8 cellular contexts compared by ENCODE assay signal in genomic region chr16:90008708-90009145, GRCh38. TPM values are rescaled to one million over a fixed set of nuclear protein-coding genes. Genes with fewer than 3 reads are reported as not detected.
DNase-seq lines count a peak whose midpoint lies in the region; ATAC-seq, FAIRE-seq and TF ChIP-seq lines count a peak whose summit lies in the region.

No MANE protein-coding gene starts in this region.

- H3K4me1 ChIP-seq in testis, result no peaks in the 10 kb centered on the region

- TF ChIP-seq CTCF in testis (IDR thresholded peaks at IDR 0.05), result no peak

- no peaks in the 10 kb centered on the region for H3K36me3 ChIP-seq in testis (ENCODE audit: low read depth, missing control alignments)

- POLR2A ChIA-PET in T-cell (lab: Charles Lee), result interaction anchor here in 1 of 2 donors (0.6 kb wide), 1 partner anchor 151 kb away, joined by 9 read pairs; no protein-coding TSS in a partner anchor

- H3K27me3 Mint-ChIP-seq in T-cell, result no peaks in the 10 kb centered on the region
- no peaks in the 10 kb centered on the region for H3K27me3 Mint-ChIP-seq in activated naive CD8-positive, alpha-beta T cell treated with anti-CD3 and anti-CD28 coated beads, Interleukin-2, amount 50 U/mL, for 24 hours

- intact Hi-C loops in testis (cut with DNase I; ENCODE audit: low total_unique reads), result no loop called here

- H3K4me1 Mint-ChIP-seq in T-cell, result peaks cover 18 to 30% (median 23%) of the 10 kb centered on the region in 3 donors
- H3K4me1 Mint-ChIP-seq in activated naive CD8-positive, alpha-beta T cell treated with anti-CD3 and anti-CD28 coated beads, Interleukin-2, amount 50 U/mL, for 24 hours, result peaks cover 24% of the 10 kb centered on the region

- H3K27ac Mint-ChIP-seq in T-cell, result peak overlapping the region; percentile 75 to 77
- H3K27ac Mint-ChIP-seq in activated naive CD8-positive, alpha-beta T cell treated with anti-CD3 and anti-CD28 coated beads, Interleukin-2, amount 50 U/mL, for 24 hours, result peak overlapping the region; percentile 74

- no peaks in the 10 kb centered on the region for H3K27me3 ChIP-seq in testis

- H3K4me3 Mint-ChIP-seq in T-cell, result peak overlapping the region; percentile 65 to 92 (median 76)
- peak overlapping the region; percentile 65 for H3K4me3 Mint-ChIP-seq in activated naive CD8-positive, alpha-beta T cell treated with anti-CD3 and anti-CD28 coated beads, Interleukin-2, amount 50 U/mL, for 24 hours

- H3K36me3 Mint-ChIP-seq in T-cell, result no peaks in the 10 kb centered on the region
- H3K36me3 Mint-ChIP-seq in activated naive CD8-positive, alpha-beta T cell treated with anti-CD3 and anti-CD28 coated beads, Interleukin-2, amount 50 U/mL, for 24 hours (ENCODE audit: low read depth), result no peaks in the 10 kb centered on the region

- no peaks in the 10 kb centered on the region for H3K9me3 Mint-ChIP-seq in T-cell
- no peaks in the 10 kb centered on the region for H3K9me3 Mint-ChIP-seq in activated naive CD8-positive, alpha-beta T cell treated with anti-CD3 and anti-CD28 coated beads, Interleukin-2, amount 50 U/mL, for 24 hours

- no peak overlapping the region for H3K4me3 ChIP-seq in testis

- ATAC-seq in GM21390 (IDR thresholded peaks at IDR 0.05; ENCODE audit: unreplicated experiment) (peak; percentile 46), T-cell (replicated peaks in 1 of 4) (peak; percentile 97 to 100 (median 98)), GM18505 (IDR thresholded peaks at IDR 0.05; ENCODE audit: unreplicated experiment) (no peak)
- ATAC-seq in activated naive CD8-positive, alpha-beta T cell treated with anti-CD3 and anti-CD28 coated beads, Interleukin-2, amount 50 U/mL, for 24 hours, result peak; percentile 98

- 80 to 83% methylated on average over 2 to 13 of the region's 13 CpGs for WGBS in testis, 2 donors

- DNase-seq in T-cell (peak; percentile 40 to 74 (median 58)), testis (no peak), H54 (ENCODE audit: insufficient read length, low spot score) (no peak), NCI-H2029 treated with DMSO at 0.1 percent for 48 hours (lab: John Stamatoyannopoulos, UW) (no peak)
- DNase-seq in activated naive CD8-positive, alpha-beta T cell treated with anti-CD3 and anti-CD28 coated beads, Interleukin-2, amount 50 U/mL, for 24 hours, result peak; percentile 71
- peak; percentile 71 to 74 for DNase-seq in stimulated activated CD8-positive, alpha-beta memory T cell treated with anti-CD3 and anti-CD28 coated beads, Interleukin-7, amount 100 ng/mL, for 4 hours (ENCODE audit: low read depth in 2 of 2)

- FAIRE-seq in H54 (lab: Jason Lieb, UNC), result no peak

- H3K27ac ChIP-seq in testis, result no peak overlapping the region

- CTCF ChIA-PET in T-cell (lab: Charles Lee), result no interaction called here

- H3K9me3 ChIP-seq in testis, result no peaks in the 10 kb centered on the region

- no peak for TF ChIP-seq POLR2A in GM18505 (IDR thresholded peaks at IDR 0.05; ENCODE audit: borderline replicate concordance, extremely low read depth, insufficient read depth, insufficient read length)
- no peak for TF ChIP-seq POLR2A in testis (IDR thresholded peaks at IDR 0.05)
- TF ChIP-seq POLR2A in H54 (IDR thresholded peaks at IDR 0.05; ENCODE audit: low read depth, low read length), result no peak

RNA-seq across cellular contexts. Expression of gene DBNDD1, which starts 10.5 kb away (rescaled TPM):
- total RNA-seq in T-cell (1 to 10 TPM in 2 of 5 donors, under 1 TPM in 3; 0.70 to 3.6 (median 0.88) TPM), testis (1 to 10 TPM; 4.7 to 5.1 TPM)
- 2.3 TPM for polyA plus RNA-seq in testis (ENCODE audit: insufficient read depth, low read depth, low replicate concordance)

Comparison
In these comparisons a context has a peak if more than half of its experiments do, and no peak if none do; other contexts are left out.
1. DNase-seq: peak in T-cell (34 of 34), activated naive CD8-positive, alpha-beta T cell treated with anti-CD3 and anti-CD28 coated beads, Interleukin-2, amount 50 U/mL, for 24 hours (single experiment) and stimulated activated CD8-positive, alpha-beta memory T cell treated with anti-CD3 and anti-CD28 coated beads, Interleukin-7, amount 100 ng/mL, for 4 hours (2 of 2); none in testis (single experiment), H54 (single experiment) and NCI-H2029 treated with DMSO at 0.1 percent for 48 hours (single experiment).